In genomic region chr1:32341186-32341757, GRCh38 we compare ENCODE assay signal across 2 cellular contexts.
TF ChIP-seq lines count a peak whose summit lies in the region.

No MANE protein-coding gene starts in this region.

TF ChIP-seq in GM23338, 12 proteins besides CTCF, POLR2A, EP300 and RAD21:
- TF ChIP-seq ETS1 (IDR thresholded peaks at IDR 0.05) (no peak), JUNB (IDR thresholded peaks at IDR 0.05; ENCODE audit: unreplicated experiment) (no peak), EZH2phosphoT487 (IDR thresholded peaks at IDR 0.05; ENCODE audit: unreplicated experiment) (no peak), STAT1 (IDR thresholded peaks at IDR 0.05; ENCODE audit: unreplicated experiment) (no peak), POLR2AphosphoS5 (IDR thresholded peaks at IDR 0.05; ENCODE audit: low read depth) (no peak), REST (IDR thresholded peaks at IDR 0.05; ENCODE audit: unreplicated experiment) (no peak), CREB1 (CRISPR knock-in tag; IDR thresholded peaks at IDR 0.05; ENCODE audit: low read depth) (no peak), ZNF114 (CRISPR knock-in tag; IDR thresholded peaks at IDR 0.05) (no peak), NANOG (IDR thresholded peaks at IDR 0.05; ENCODE audit: borderline replicate concordance) (no peak), EZH2 (IDR thresholded peaks at IDR 0.05; ENCODE audit: low read depth, unreplicated experiment) (no peak), ZNF462 (CRISPR knock-in tag; IDR thresholded peaks at IDR 0.05) (no peak), ZNF331 (CRISPR knock-in tag; IDR thresholded peaks at IDR 0.05; ENCODE audit: low read depth) (no peak)

TF ChIP-seq in H1, 55 proteins besides CTCF, POLR2A, EP300 and RAD21:
- TF ChIP-seq SP4 (IDR thresholded peaks at IDR 0.05; ENCODE audit: low read length) (no peak), BCL11A (IDR thresholded peaks at IDR 0.05; ENCODE audit: low read depth in 2 of 2, low read length in 2 of 2) (no peak), GABPA (IDR thresholded peaks at IDR 0.05; ENCODE audit: borderline replicate concordance, insufficient read depth, low read length) (no peak), GTF2F1 (IDR thresholded peaks at IDR 0.05; ENCODE audit: borderline replicate concordance, low read depth, low read length) (no peak), CBX8 (IDR thresholded peaks at IDR 0.05; ENCODE audit: borderline replicate concordance, low read depth, low read length) (no peak), RBBP5 (IDR thresholded peaks at IDR 0.05; ENCODE audit: borderline replicate concordance, low read depth, low read length) (no peak), CHD1 (IDR thresholded peaks at IDR 0.05; ENCODE audit: low read depth, low read length) (no peak), SAP30 (IDR thresholded peaks at IDR 0.05; ENCODE audit: insufficient read depth, insufficient replicate concordance, low read length) (no peak)
